Comparison of ENCODE assay signal across 25 cellular contexts in the genomic region with DNA sequence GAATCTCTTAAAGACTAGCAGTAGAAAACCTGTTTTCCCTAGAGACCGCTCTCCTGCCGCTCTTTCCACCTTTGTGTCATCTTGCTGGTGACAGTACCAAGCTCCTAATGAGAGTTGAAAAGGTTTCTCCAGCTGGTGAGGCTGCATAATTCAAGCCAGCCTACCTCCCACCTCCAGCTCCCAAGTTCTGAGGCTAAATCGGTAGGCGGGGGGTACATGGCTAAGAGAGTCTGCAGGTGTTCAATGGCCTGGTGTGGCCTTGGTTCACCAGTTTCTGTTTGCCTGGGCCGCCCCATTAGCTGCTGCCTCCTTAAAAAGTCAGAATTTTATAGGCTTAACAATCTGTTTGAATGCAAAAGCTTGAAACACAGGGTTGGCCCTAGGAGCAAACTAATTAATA.
"Had no signal": no experiment of that assay in that cellular context is flagged by ENCODE, and none has a peak within 500 bp of the region (broad histone marks: within the 10 kb centered on the region; RNA-seq: fewer than 3 reads in every experiment).

No MANE protein-coding gene starts in this region.

- H3K27me3 ChIP-seq: brain microvascular endothelial cell, esophagus muscularis mucosa, foreskin keratinocyte, heart left ventricle, left lung, right atrium auricular region, tibial nerve had no signal

- H3K27ac ChIP-seq: brain microvascular endothelial cell, esophagus muscularis mucosa, foreskin keratinocyte, left lung, lower lobe of right lung, right atrium auricular region, tibial nerve had no signal

- H3K4me3 Mint-ChIP-seq: activated naive CD8-positive, alpha-beta T cell treated with anti-CD3 and anti-CD28 coated beads, Interleukin-2, amount 10 ng/mL, durations not matched to agents 7 days and 5 days; naive thymus-derived CD8-positive, alpha-beta T cell; neural crest cell; T-cell; T-helper 2 cell treated with Interferon-gamma antibody and Interleukin-4, amounts not matched to agents 5 μg/mL and 100 μg/mL, for 36 hours had no signal

- H3K27ac Mint-ChIP-seq: activated naive CD8-positive, alpha-beta T cell treated with anti-CD3 and anti-CD28 coated beads, Interleukin-2, amount 10 ng/mL, durations not matched to agents 7 days and 5 days; naive thymus-derived CD8-positive, alpha-beta T cell; T-cell; T-helper 2 cell treated with Interferon-gamma antibody and Interleukin-4, amounts not matched to agents 5 μg/mL and 100 μg/mL, for 36 hours had no signal

- H3K27me3 Mint-ChIP-seq: naive thymus-derived CD8-positive, alpha-beta T cell; T-cell had no signal

- DNase-seq: activated CD4-positive, alpha-beta T cell treated with anti-CD3 and anti-CD28 coated beads for 4 hours; activated CD4-positive, alpha-beta T cell treated with anti-CD3 and anti-CD28 coated beads, Interleukin-2, amount 50 U/mL, for 48 hours; activated CD4-positive, CD25-positive, alpha-beta regulatory T cell; activated CD8-positive, alpha-beta memory T cell treated with anti-CD3 and anti-CD28 coated beads for 24 hours; activated effector memory CD4-positive, alpha-beta T cell treated with Interleukin-2 at 50 U/mL for 16 hours; activated naive CD4-positive, alpha-beta T cell treated with Interleukin-2 at 50 U/mL for 16 hours; activated naive CD8-positive, alpha-beta T cell treated with anti-CD3 and anti-CD28 coated beads, Interleukin-2, amount 10 ng/mL, durations not matched to agents 7 days and 5 days; brain microvascular endothelial cell; cortex of kidney; foreskin keratinocyte; heart left ventricle; hypothalamus; kidney glomerular epithelial cell; left lung; lower lobe of right lung; mesenchymal stem cell; naive thymus-derived CD8-positive, alpha-beta T cell; occipital lobe; stimulated activated naive CD4-positive, alpha-beta T cell treated with Interleukin-2 at 50 U/mL for 16 hours; T-cell had no signal

- ATAC-seq: foreskin keratinocyte; heart left ventricle; left lung; lower lobe of right lung; naive thymus-derived CD8-positive, alpha-beta T cell; T-cell had no signal

- H3K4me1 ChIP-seq: foreskin keratinocyte, left lung had no signal

- H3K4me1 Mint-ChIP-seq: T-cell had no signal

- H3K9me3 Mint-ChIP-seq: activated naive CD8-positive, alpha-beta T cell treated with anti-CD3 and anti-CD28 coated beads, Interleukin-2, amount 10 ng/mL, durations not matched to agents 7 days and 5 days; T-helper 2 cell treated with Interferon-gamma antibody and Interleukin-4, amounts not matched to agents 5 μg/mL and 100 μg/mL, for 36 hours had no signal

- H3K4me3 ChIP-seq: esophagus muscularis mucosa, heart left ventricle, left lung, lower lobe of right lung, right atrium auricular region, tibial nerve had no signal

- H3K36me3 ChIP-seq: brain microvascular endothelial cell had no signal

- H3K9me3 ChIP-seq: esophagus muscularis mucosa, heart left ventricle, left lung, lower lobe of right lung, right atrium auricular region, tibial nerve had no signal
